Comparison of ENCODE assay signal across 14 cellular contexts in the genomic region with DNA sequence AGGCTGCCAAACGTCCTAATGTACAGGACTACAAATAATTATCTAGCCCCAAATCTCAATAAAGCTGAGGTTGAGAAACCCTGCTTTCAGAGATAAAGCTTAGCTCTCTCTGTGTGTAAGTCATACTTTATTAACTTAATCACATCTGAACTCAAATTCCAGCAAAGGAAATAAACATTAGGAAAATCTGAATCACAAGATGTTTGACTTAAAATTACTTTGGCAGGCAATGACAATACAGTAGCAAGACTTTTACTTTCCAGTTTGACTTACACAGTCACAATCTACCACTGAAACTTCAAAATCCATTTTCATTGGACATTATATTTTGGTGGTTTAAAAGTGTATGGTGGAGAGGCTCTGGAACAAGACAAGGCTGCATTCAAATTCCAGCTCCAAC. TPM values are rescaled to one million over a fixed set of nuclear protein-coding genes. Genes with fewer than 3 reads are reported as not detected.
DNase-seq lines count a peak whose midpoint lies in the region; ATAC-seq, FAIRE-seq and TF ChIP-seq lines count a peak whose summit lies in the region.
"Had no signal": no experiment of that assay in that cellular context is flagged by ENCODE, and none has a peak within 500 bp of the region (broad histone marks: within the 10 kb centered on the region; RNA-seq: fewer than 3 reads in every experiment).

No MANE protein-coding gene starts in this region.

- H3K4me2 ChIP-seq in mesendoderm (ENCODE audit: low read length), result no peak overlapping the region

- H2BK15ac ChIP-seq in mesendoderm (replicated peaks; ENCODE audit: low read depth), result no peak overlapping the region

- no peak overlapping the region for H3K9ac ChIP-seq in mesendoderm (ENCODE audit: low read length)

- DNase-seq in GM19239 (ENCODE audit: insufficient read length, low spot score), result no peak
- peak; percentile 11 for DNase-seq in OCI-M1 (lab: John Stamatoyannopoulos, UW)
- DNase-seq in coronary artery (ENCODE audit: low spot score), result no peak
- no peak for DNase-seq in spleen
- no peak for DNase-seq in mesendoderm
- no peak for DNase-seq in right cardiac atrium
- no peak for DNase-seq in sigmoid colon
- DNase-seq: anterior cingulate cortex; effector CD4-positive, alpha-beta T cell; head of caudate nucleus; KBM-7; left colon; NCI-H2029 treated with DMSO at 0.1 percent for 48 hours; thyroid gland had no signal

- H3K79me2 ChIP-seq in mesendoderm (ENCODE audit: control insufficient read depth, insufficient read depth, low read length), result no peaks in the 10 kb centered on the region

- 43 to 62% (median 52%) methylated on average over 1 of the region's 1 CpG for WGBS in spleen, 5 donors
- no CpG with 5 or more reads among the region's 1 CpG for WGBS in mesendoderm (ENCODE audit: extremely low coverage, insufficient coverage, low lambda C conversion rate)
- 52% methylated on average over 1 of the region's 1 CpG for WGBS in right cardiac atrium
- WGBS in sigmoid colon, 2 donors, result 34 to 46% methylated on average over 1 of the region's 1 CpG

- H4K5ac ChIP-seq in mesendoderm (ENCODE audit: low read length), result no peak overlapping the region

- no peak overlapping the region for H3K23ac ChIP-seq in mesendoderm (ENCODE audit: low read length)

- TF ChIP-seq EP300 in sigmoid colon (IDR thresholded peaks at IDR 0.05), result no peak

- H2AK5ac ChIP-seq in mesendoderm (ENCODE audit: low read length), result no peak overlapping the region

- H3K4ac ChIP-seq in mesendoderm (ENCODE audit: low read depth, low read length), result no peak overlapping the region

- H3K4me1 ChIP-seq in spleen, result peaks cover 6 to 72% (median 28%) of the 10 kb centered on the region in 6 donors
- H3K4me1 ChIP-seq in mesendoderm (ENCODE audit: control insufficient read depth, low read depth, low read length), result no peaks in the 10 kb centered on the region
- peaks cover 3% of the 10 kb centered on the region for H3K4me1 ChIP-seq in right cardiac atrium (ENCODE audit: control insufficient read depth, insufficient read depth, low read length)
- peaks cover 0 to 10% (median 4%) of the 10 kb centered on the region in 4 donors for H3K4me1 ChIP-seq in sigmoid colon
- H3K4me1 ChIP-seq: thyroid gland had no signal

- H3K18ac ChIP-seq in mesendoderm (ENCODE audit: low read length), result no peak overlapping the region

- no peak for ATAC-seq in right cardiac atrium
- ATAC-seq: left colon had no signal

- intact Hi-C loops in spleen (cut with DNase I; ENCODE audit: low total_unique reads) (no loop called here), right cardiac atrium (cut with DNase I) (no loop called here), sigmoid colon (cut with DNase I) (no loop called here)

- no peak overlapping the region for H2BK120ac ChIP-seq in mesendoderm (ENCODE audit: low read depth, low read length)

- H3K27ac ChIP-seq in coronary artery (peak overlapping the region; percentile 57 to 72), spleen (peak overlapping the region in 7 of 8 donors; percentile 7 to 71 (median 56)), mesendoderm (ENCODE audit: low read depth, low read length) (no peak overlapping the region), right cardiac atrium (ENCODE audit: low read length) (no peak overlapping the region), sigmoid colon (no peak overlapping the region)
- H3K27ac ChIP-seq: thyroid gland had no signal

- H3K36me3 ChIP-seq in spleen, result no peaks in the 10 kb centered on the region
- no peaks in the 10 kb centered on the region for H3K36me3 ChIP-seq in mesendoderm (ENCODE audit: control insufficient read depth, insufficient read depth, low read length)
- H3K36me3 ChIP-seq in sigmoid colon, result peaks cover 0 to 5% (median 0%) of the 10 kb centered on the region in 4 donors
- H3K36me3 ChIP-seq: thyroid gland had no signal

- TF ChIP-seq CTCF in coronary artery (IDR thresholded peaks at IDR 0.05), result no peak
- no peak for TF ChIP-seq CTCF in spleen (IDR thresholded peaks at IDR 0.05 in 8 of 11, conservative IDR thresholded peaks at IDR 0.05 in 3 of 11)
- no peak for TF ChIP-seq CTCF in sigmoid colon (IDR thresholded peaks at IDR 0.05)

- H3K56ac ChIP-seq in mesendoderm (ENCODE audit: low read length), result no peak overlapping the region

- H3K4me3 ChIP-seq in coronary artery, result no peak overlapping the region
- peak overlapping the region in 3 of 8 donors; percentile 16 to 55 (median 30) for H3K4me3 ChIP-seq in spleen
- H3K4me3 ChIP-seq in mesendoderm (ENCODE audit: low read length), result no peak overlapping the region
- no peak overlapping the region for H3K4me3 ChIP-seq in right cardiac atrium (ENCODE audit: low read length)
- H3K4me3 ChIP-seq in sigmoid colon, result no peak overlapping the region
- H3K4me3 ChIP-seq: thyroid gland had no signal

- no peaks in the 10 kb centered on the region for H3K79me1 ChIP-seq in mesendoderm (ENCODE audit: low read length)

- peak; percentile 63 for FAIRE-seq in GM19239 (lab: Jason Lieb, UNC)

- H4K8ac ChIP-seq in mesendoderm (ENCODE audit: low read depth, low read length), result no peak overlapping the region

- no peak overlapping the region for H2BK5ac ChIP-seq in mesendoderm (ENCODE audit: low read length)

- TF ChIP-seq POLR2A in spleen (IDR thresholded peaks at IDR 0.05) (no peak), sigmoid colon (IDR thresholded peaks at IDR 0.05) (no peak)

- H3K9me3 ChIP-seq in spleen (no peaks in the 10 kb centered on the region), right cardiac atrium (ENCODE audit: control insufficient read depth, low read length) (no peaks in the 10 kb centered on the region), sigmoid colon (no peaks in the 10 kb centered on the region)
- H3K9me3 ChIP-seq: thyroid gland had no signal

- H3K27me3 ChIP-seq in spleen (replicated peaks in 1 of 7), result no peaks in the 10 kb centered on the region
- no peaks in the 10 kb centered on the region for H3K27me3 ChIP-seq in mesendoderm (ENCODE audit: insufficient read depth, low read length, poor library complexity)
- H3K27me3 ChIP-seq in right cardiac atrium (ENCODE audit: control insufficient read depth, insufficient read depth), result no peaks in the 10 kb centered on the region
- H3K27me3 ChIP-seq in sigmoid colon, result no peaks in the 10 kb centered on the region
- H3K27me3 ChIP-seq: thyroid gland had no signal

RNA-seq across cellular contexts. Expression of gene TMEM116, which starts 11.4 kb away (rescaled TPM):
- 10 to 100 TPM in 5 of 7 donors, 1 to 10 TPM in 2; 7.5 to 15.2 (median 11.4) TPM for total RNA-seq in spleen
- polyA plus RNA-seq in spleen, result 1 to 10 TPM; 5.4 to 6.2 (median 6.2) TPM
- polyA plus RNA-seq in mesendoderm (2013, experiment 1 of 2), result 5.4 TPM
- 5.1 TPM for polyA plus RNA-seq in mesendoderm (2013, experiment 2 of 2)
- 10 to 100 TPM; 12.2 to 24.1 (median 17.6) TPM for total RNA-seq in right cardiac atrium
- 9.3 TPM for polyA plus RNA-seq in right cardiac atrium
- 10 to 100 TPM in 2 of 4 donors, 1 to 10 TPM in 2; 7.5 to 16.6 (median 9.5) TPM for total RNA-seq in sigmoid colon
- polyA plus RNA-seq in sigmoid colon, result 1 to 10 TPM; 3.0 to 6.8 (median 3.6) TPM

RNA-seq across cellular contexts. Expression of gene ERP29, which starts 11.7 kb away (rescaled TPM):
- total RNA-seq in spleen (100 to 1,000 TPM in 2 of 7 donors, 10 to 100 TPM in 5; 64.4 to 114 (median 82.7) TPM), right cardiac atrium (10 to 100 TPM; 39.0 to 58.3 (median 55.5) TPM), sigmoid colon (10 to 100 TPM; 43.0 to 74.4 (median 54.3) TPM)
- polyA plus RNA-seq in spleen (100 to 1,000 TPM; 142 to 196 (median 163) TPM), right cardiac atrium (44.8 TPM), sigmoid colon (100 to 1,000 TPM in 1 of 3 donors, 10 to 100 TPM in 2; 68.0 to 217 (median 95.5) TPM)
- polyA plus RNA-seq in mesendoderm (2013, experiment 1 of 2), result 115 TPM
- 111 TPM for polyA plus RNA-seq in mesendoderm (2013, experiment 2 of 2)

Comparison
In these comparisons a context has a peak if more than half of its experiments do, and no peak if none do; other contexts are left out.
1. H3K27ac ChIP-seq: peak in coronary artery (2 of 2) and spleen (7 of 8); none in mesendoderm (single experiment), right cardiac atrium (single experiment) and sigmoid colon (0 of 4).